20 cellular contexts compared by ENCODE assay signal in the genomic region with DNA sequence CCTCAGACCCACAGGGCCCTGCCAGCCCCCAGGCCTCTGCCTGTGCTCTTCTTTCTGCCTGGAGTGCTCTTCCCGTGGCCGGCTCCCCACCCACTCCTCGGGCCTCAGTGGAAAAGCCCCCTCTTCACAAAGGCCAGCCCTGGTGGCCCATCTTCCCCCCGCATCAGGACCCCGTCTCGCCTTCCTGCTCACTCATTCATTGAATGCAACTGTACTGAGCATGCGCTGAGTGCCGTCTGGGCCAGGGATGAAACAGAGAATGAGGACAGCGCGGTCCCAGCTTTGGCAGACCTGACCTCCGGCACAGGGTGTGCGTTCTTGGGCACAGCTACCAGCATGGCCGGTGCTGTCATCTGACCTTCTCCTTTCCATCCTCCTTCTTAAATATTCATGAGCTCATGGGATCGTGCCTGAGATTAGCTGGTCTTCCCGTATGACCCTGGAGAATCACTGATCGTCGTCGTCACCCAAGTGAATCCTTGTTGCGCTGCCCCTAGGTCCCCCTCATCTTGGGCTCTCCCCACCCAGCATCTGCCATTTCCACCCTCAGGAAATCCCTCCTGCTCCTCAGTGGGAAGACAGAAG. TPM values are rescaled to one million over a fixed set of nuclear protein-coding genes. Genes with fewer than 3 reads are reported as not detected.
"Had no signal": no experiment of that assay in that cellular context is flagged by ENCODE, and none has a peak within 500 bp of the region (broad histone marks: within the 10 kb centered on the region; RNA-seq: fewer than 3 reads in every experiment).

No MANE protein-coding gene starts in this region.

- H3K9me3 Mint-ChIP-seq: activated CD4-positive, alpha-beta memory T cell treated with anti-CD3 and anti-CD28 coated beads, Interleukin-2, amount 10 ng/mL, durations not matched to agents 7 days and 5 days; activated naive CD4-positive, alpha-beta T cell treated with anti-CD3 and anti-CD28 coated beads, Interleukin-2, amount 10 ng/mL, durations not matched to agents 7 days and 5 days; activated naive CD8-positive, alpha-beta T cell treated with anti-CD3 and anti-CD28 coated beads for 36 hours; activated T-helper 2 cell treated with anti-CD3 and anti-CD28 coated beads, Interferon-gamma antibody, Interleukin-2, Interleukin-4, amounts not matched to agents 10 μg/mL and 5 μg/mL and 100 μg/mL, durations not matched to agents 14 hours and 24 hours and 36 hours had no signal

- H3K27me3 Mint-ChIP-seq: activated CD4-positive, alpha-beta memory T cell treated with anti-CD3 and anti-CD28 coated beads, Interleukin-2, amount 10 ng/mL, durations not matched to agents 7 days and 5 days; activated CD4-positive, alpha-beta T cell treated with anti-CD3 and anti-CD28 coated beads for 36 hours; activated naive CD4-positive, alpha-beta T cell treated with anti-CD3 and anti-CD28 coated beads, Interleukin-2, amount 10 ng/mL, durations not matched to agents 7 days and 5 days; activated naive CD8-positive, alpha-beta T cell treated with anti-CD3 and anti-CD28 coated beads for 36 hours had no signal

- H3K9ac ChIP-seq: KMS-11 had no signal

- H3K27ac ChIP-seq: KMS-11, Peyer's patch had no signal

- H3K4me3 ChIP-seq: Peyer's patch had no signal

- H3K4me1 ChIP-seq: Peyer's patch had no signal

- H3K36me3 Mint-ChIP-seq: activated naive CD4-positive, alpha-beta T cell treated with anti-CD3 and anti-CD28 coated beads, Interleukin-2, amount 10 ng/mL, durations not matched to agents 7 days and 5 days; activated naive CD8-positive, alpha-beta T cell treated with anti-CD3 and anti-CD28 coated beads for 36 hours had no signal

- H3K4me2 ChIP-seq: KMS-11 had no signal

- H3K9me3 ChIP-seq: Peyer's patch had no signal

- H3K36me3 ChIP-seq: Peyer's patch had no signal

- H3K27me3 ChIP-seq: Peyer's patch had no signal

- H3K27ac Mint-ChIP-seq: activated CD4-positive, alpha-beta memory T cell treated with anti-CD3 and anti-CD28 coated beads, Interleukin-2, amount 10 ng/mL, durations not matched to agents 7 days and 5 days; activated CD4-positive, alpha-beta T cell treated with anti-CD3 and anti-CD28 coated beads for 36 hours; activated naive CD4-positive, alpha-beta T cell treated with anti-CD3 and anti-CD28 coated beads, Interleukin-2, amount 10 ng/mL, durations not matched to agents 7 days and 5 days; activated naive CD8-positive, alpha-beta T cell treated with anti-CD3 and anti-CD28 coated beads for 36 hours; activated T-helper 2 cell treated with anti-CD3 and anti-CD28 coated beads, Interferon-gamma antibody, Interleukin-2, Interleukin-4, amounts not matched to agents 10 μg/mL and 5 μg/mL and 100 μg/mL, durations not matched to agents 14 hours and 24 hours and 36 hours; IgD-negative memory B cell; T-helper 17 cell had no signal

- DNase-seq: activated CD4-positive, alpha-beta memory T cell treated with anti-CD3 and anti-CD28 coated beads, Interleukin-2, amount 10 ng/mL, durations not matched to agents 7 days and 5 days; activated CD4-positive, alpha-beta T cell treated with anti-CD3 and anti-CD28 coated beads for 36 hours; activated CD4-positive, alpha-beta T cell treated with anti-CD3 and anti-CD28 coated beads, Interleukin-2, amount 50 U/mL, for 1 hour; activated gamma-delta T cell treated with Interleukin-2 at 50 U/mL for 16 hours; activated naive CD4-positive, alpha-beta T cell treated with anti-CD3 and anti-CD28 coated beads, Interleukin-2, amount 10 ng/mL, durations not matched to agents 7 days and 5 days; activated naive CD8-positive, alpha-beta T cell treated with anti-CD3 and anti-CD28 coated beads for 36 hours; activated T-cell treated with anti-CD3 and anti-CD28 coated beads for 4 hours; activated T-cell treated with anti-CD3 and anti-CD28 coated beads, Interleukin-2, amount 50 U/mL, for 48 hours; NCI-H1092; NCI-H1417; NCI-H1930; NCI-H2171; NCI-H226; Peyer's patch; SIG-M5; T-helper 17 cell; T-helper 9 cell had no signal

- H3K4me3 Mint-ChIP-seq: activated CD4-positive, alpha-beta memory T cell treated with anti-CD3 and anti-CD28 coated beads, Interleukin-2, amount 10 ng/mL, durations not matched to agents 7 days and 5 days; activated CD4-positive, alpha-beta T cell treated with anti-CD3 and anti-CD28 coated beads for 36 hours; activated naive CD4-positive, alpha-beta T cell treated with anti-CD3 and anti-CD28 coated beads, Interleukin-2, amount 10 ng/mL, durations not matched to agents 7 days and 5 days; activated naive CD8-positive, alpha-beta T cell treated with anti-CD3 and anti-CD28 coated beads for 36 hours; T-helper 17 cell had no signal

RNA-seq across cellular contexts. Expression of a gene that starts 31.4 kb away (rescaled TPM):
- polyA plus RNA-seq: IgD-negative memory B cell had no signal
